In genomic region chr14:90625445-90625844, GRCh38 we compare ENCODE assay signal across 1 cellular context.
TF ChIP-seq lines count a peak whose summit lies in the region.

No MANE protein-coding gene starts in this region.

TF ChIP-seq in SK-N-SH treated with all-trans-retinoic acid at 6 μM for 48 hours, 23 proteins besides CTCF, POLR2A, EP300 and RAD21 (continued from another document):
- TF ChIP-seq PATZ1 (CRISPR knock-in tag; IDR thresholded peaks at IDR 0.05; ENCODE audit: borderline replicate concordance) (no peak), ZNF70 (CRISPR knock-in tag; IDR thresholded peaks at IDR 0.05) (no peak), ZFP30 (CRISPR knock-in tag; IDR thresholded peaks at IDR 0.05) (no peak), RARB (CRISPR knock-in tag; IDR thresholded peaks at IDR 0.05) (no peak), GLIS3 (CRISPR knock-in tag; IDR thresholded peaks at IDR 0.05) (no peak), PPARA (CRISPR knock-in tag; IDR thresholded peaks at IDR 0.05; ENCODE audit: borderline replicate concordance) (no peak)
